In the genomic region with DNA sequence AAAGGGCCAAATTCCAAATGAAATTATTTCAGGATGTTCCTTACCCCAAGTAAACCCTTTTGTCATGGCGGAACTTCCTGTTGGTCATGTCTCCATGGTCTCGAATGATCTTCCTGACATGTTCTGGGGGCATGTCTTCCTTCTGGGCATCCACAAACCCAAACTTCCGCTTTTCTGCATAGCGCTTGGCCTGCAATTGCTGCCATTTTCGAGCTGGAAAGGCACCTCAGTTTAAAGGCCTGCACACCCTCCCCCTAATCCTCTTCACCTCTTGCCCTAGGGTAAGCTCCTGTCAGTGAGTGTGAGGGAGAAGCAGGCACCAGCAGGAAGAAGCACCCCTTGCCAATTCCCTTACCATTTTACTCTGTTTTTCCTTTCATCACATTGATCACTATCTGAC, we compare ENCODE assay signal across 1 cellular context.
TF ChIP-seq lines count a peak whose summit lies in the region.

No MANE protein-coding gene starts in this region.

TF ChIP-seq in liver, 16 proteins besides CTCF, POLR2A, EP300 and RAD21 (continued from another document):
- no peak for TF ChIP-seq GABPA (IDR thresholded peaks at IDR 0.05 in 1 of 2, conservative IDR thresholded peaks at IDR 0.05 in 1 of 2)
- TF ChIP-seq SP1 (IDR thresholded peaks at IDR 0.05): no peak
- TF ChIP-seq FOXA1 (IDR thresholded peaks at IDR 0.05): no peak
- TF ChIP-seq NR2F2 (IDR thresholded peaks at IDR 0.05): no peak
- no peak for TF ChIP-seq EGR1 (IDR thresholded peaks at IDR 0.05; ENCODE audit: low read depth in 2 of 2)
- no peak for TF ChIP-seq TAF1 (conservative IDR thresholded peaks at IDR 0.05)
- TF ChIP-seq, protein P1, sequence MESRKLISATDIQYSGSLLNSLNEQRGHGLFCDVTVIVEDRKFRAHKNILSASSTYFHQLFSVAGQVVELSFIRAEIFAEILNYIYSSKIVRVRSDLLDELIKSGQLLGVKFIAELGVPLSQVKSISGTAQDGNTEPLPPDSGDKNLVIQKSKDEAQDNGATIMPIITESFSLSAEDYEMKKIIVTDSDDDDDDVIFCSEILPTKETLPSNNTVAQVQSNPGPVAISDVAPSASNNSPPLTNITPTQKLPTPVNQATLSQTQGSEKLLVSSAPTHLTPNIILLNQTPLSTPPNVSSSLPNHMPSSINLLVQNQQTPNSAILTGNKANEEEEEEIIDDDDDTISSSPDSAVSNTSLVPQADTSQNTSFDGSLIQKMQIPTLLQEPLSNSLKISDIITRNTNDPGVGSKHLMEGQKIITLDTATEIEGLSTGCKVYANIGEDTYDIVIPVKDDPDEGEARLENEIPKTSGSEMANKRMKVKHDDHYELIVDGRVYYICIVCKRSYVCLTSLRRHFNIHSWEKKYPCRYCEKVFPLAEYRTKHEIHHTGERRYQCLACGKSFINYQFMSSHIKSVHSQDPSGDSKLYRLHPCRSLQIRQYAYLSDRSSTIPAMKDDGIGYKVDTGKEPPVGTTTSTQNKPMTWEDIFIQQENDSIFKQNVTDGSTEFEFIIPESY (IDR thresholded peaks at IDR 0.05): no peak
- no peak for TF ChIP-seq RXRA (IDR thresholded peaks at IDR 0.05)
- TF ChIP-seq, protein P2, sequence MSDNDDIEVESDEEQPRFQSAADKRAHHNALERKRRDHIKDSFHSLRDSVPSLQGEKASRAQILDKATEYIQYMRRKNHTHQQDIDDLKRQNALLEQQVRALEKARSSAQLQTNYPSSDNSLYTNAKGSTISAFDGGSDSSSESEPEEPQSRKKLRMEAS (IDR thresholded peaks at IDR 0.05): no peak
- TF ChIP-seq HNF4G (IDR thresholded peaks at IDR 0.05): no peak
